ENCODE assay signal across 8 cellular contexts in the genomic region with DNA sequence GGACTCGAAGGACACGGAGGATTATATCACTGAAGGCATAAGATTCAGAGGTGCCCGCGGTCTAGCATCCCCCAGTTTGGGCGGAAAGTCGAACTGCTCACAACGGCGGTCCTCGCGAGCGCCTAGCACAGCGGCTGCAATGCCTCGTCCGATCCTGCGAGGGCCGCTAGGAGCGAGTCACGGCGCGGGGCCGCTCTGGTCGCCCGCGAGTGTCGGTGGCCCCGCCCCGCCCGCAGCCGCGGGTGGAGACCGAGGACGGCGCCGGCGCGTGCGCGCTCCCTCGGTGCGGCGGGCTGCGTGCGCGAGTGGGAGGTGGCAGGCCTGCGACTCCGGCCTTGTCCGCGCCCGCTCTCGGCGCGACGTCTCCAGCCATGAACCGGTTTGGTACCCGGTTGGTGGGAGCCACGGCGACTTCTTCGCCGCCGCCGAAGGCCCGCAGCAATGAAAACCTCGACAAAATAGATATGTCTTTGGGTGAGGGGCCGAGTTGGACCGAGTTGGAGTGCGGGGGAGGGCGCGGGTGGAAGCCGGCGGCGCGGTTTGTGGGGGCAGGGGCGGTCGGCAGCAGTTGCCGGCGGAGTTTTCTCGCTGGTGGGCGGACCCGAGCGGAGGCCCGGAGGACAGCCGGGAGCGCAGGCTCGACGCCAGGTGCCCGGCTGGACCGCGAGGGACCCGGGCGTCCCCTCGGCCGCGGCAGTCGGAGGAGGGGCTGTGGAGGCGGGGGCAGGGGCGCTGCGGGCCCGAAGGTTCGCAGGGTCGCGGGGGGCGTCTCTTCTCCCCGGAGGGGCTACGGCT. TPM values are rescaled to one million over a fixed set of nuclear protein-coding genes. Genes with fewer than 3 reads are reported as not detected.
DNase-seq lines count a peak whose midpoint lies in the region; ATAC-seq, FAIRE-seq and TF ChIP-seq lines count a peak whose summit lies in the region.

A gene with protein sequence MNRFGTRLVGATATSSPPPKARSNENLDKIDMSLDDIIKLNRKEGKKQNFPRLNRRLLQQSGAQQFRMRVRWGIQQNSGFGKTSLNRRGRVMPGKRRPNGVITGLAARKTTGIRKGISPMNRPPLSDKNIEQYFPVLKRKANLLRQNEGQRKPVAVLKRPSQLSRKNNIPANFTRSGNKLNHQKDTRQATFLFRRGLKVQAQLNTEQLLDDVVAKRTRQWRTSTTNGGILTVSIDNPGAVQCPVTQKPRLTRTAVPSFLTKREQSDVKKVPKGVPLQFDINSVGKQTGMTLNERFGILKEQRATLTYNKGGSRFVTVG (plus strand): TSS at position 283 of the 795 bp plus-strand sequence. CDS start 89 bp downstream, at position 372.

- no peaks in the 10 kb centered on the region for H3K9me3 ChIP-seq in HepG2 (ENCODE audit: low read length)

- H3K27me3 Mint-ChIP-seq in dendritic cell treated with granulocyte-macrophage colony-stimulating factor and Interleukin-4, amounts not matched to agents 40 ng/mL and 50 ng/mL, for 4 days, result peaks cover 14% of the 10 kb centered on the region

- TF ChIP-seq RAD21 in HepG2 (CRISPR knock-in tag; IDR thresholded peaks at IDR 0.05), result peak; percentile 55

- H3K36me3 Mint-ChIP-seq in dendritic cell treated with granulocyte-macrophage colony-stimulating factor and Interleukin-4, amounts not matched to agents 40 ng/mL and 50 ng/mL, for 4 days (ENCODE audit: low read depth), result peaks cover 12% of the 10 kb centered on the region

- H3K4me2 ChIP-seq in HepG2 (ENCODE audit: low read depth, low read length), result peak within 1 kb of the TSS; percentile 85

- ATAC-seq in GM19328 (IDR thresholded peaks at IDR 0.05; ENCODE audit: unreplicated experiment) (peak; percentile 77), HG03469 (IDR thresholded peaks at IDR 0.05; ENCODE audit: unreplicated experiment) (peak; percentile 62), HepG2 (peak; percentile 91)

- POLR2A ChIA-PET in HepG2 (lab: Yijun Ruan, JAX), result interaction anchor here (1.2 to 1.9 kb wide), 2 partner anchors 13 to 42 kb away, joined by 5 to 6 read pairs; a partner anchor contains a TSS

- in situ Hi-C loops in HepG2 (cut with HindIII; ENCODE audit: extremely low pct_ligation_motif_present, low pct_unique_long_range_greater_than_20kb), result no loop called here

- H2AFZ ChIP-seq in HepG2 (ENCODE audit: low read length), result peak within 1 kb of the TSS; percentile 56

- peak within 1 kb of the TSS; percentile 56 for H3K27ac ChIP-seq in HepG2 (ENCODE audit: extremely low read length, insufficient read depth, low read length)

- TF ChIP-seq EP300 in HepG2 (IDR thresholded peaks at IDR 0.05; ENCODE audit: low read depth in 2 of 2, low read length in 2 of 2) (0 out of 4 replicates have a peak, but pooled peaks of 1 of the 2 experiments have one; percentile 7), HepG2 (CRISPR knock-in tag; IDR thresholded peaks at IDR 0.05; ENCODE audit: borderline replicate concordance) (no peak)

- WGBS in HepG2 (ENCODE audit: low lambda C conversion rate), result 2% methylated on average over 17 of the region's 104 CpGs

- H3K36me3 ChIP-seq in HepG2 (replicated peaks in 1 of 2; ENCODE audit: control insufficient read depth in 1 of 2, insufficient read depth in 2 of 2, low read length in 2 of 2), result no peaks in the 10 kb centered on the region

- peaks cover 37% of the 10 kb centered on the region for H3K4me1 ChIP-seq in HepG2 (ENCODE audit: insufficient read depth, low read length)

- CTCF ChIA-PET in HepG2 (lab: Yijun Ruan, JAX; ENCODE audit: low intra/inter-chr PET ratio, low total read pairs), result no interaction called here

- peak within 1 kb of the TSS; percentile 72 for H3K9ac ChIP-seq in HepG2 (ENCODE audit: insufficient read depth, low read depth, low read length)

- peak within 1 kb of the TSS; percentile 99 for H3K4me3 Mint-ChIP-seq in dendritic cell treated with granulocyte-macrophage colony-stimulating factor and Interleukin-4, amounts not matched to agents 40 ng/mL and 50 ng/mL, for 4 days

- DNase-seq in C1 segment of cervical spinal cord (lab: John Stamatoyannopoulos, UW), result peak; percentile 53 to 96 (median 84)
- peak; percentile 88 for DNase-seq in NCI-H748 (lab: John Stamatoyannopoulos, UW; ENCODE audit: unreplicated experiment)
- DNase-seq in activated CD4-positive, alpha-beta T cell treated with anti-CD3 and anti-CD28 coated beads, Interleukin-2, amount 50 U/mL, for 1 hour, result peak; percentile 85
- peak; percentile 50 for DNase-seq in HepG2 (ENCODE audit: low spot score)
- peak; percentile 76 to 80 for DNase-seq in stimulated activated CD4-positive, alpha-beta T cell treated with anti-CD3 and anti-CD28 coated beads, Interleukin-2, amount 100 ng/mL, for 48 hours

- TF ChIP-seq POLR2A in HepG2 (IDR thresholded peaks at IDR 0.05; ENCODE audit: insufficient read depth in 1 of 2, low read depth in 2 of 2, low read length in 2 of 2), result peak; percentile 31 to 74; a peak in 3 of 4 replicates

- intact Hi-C loops in dendritic cell treated with granulocyte-macrophage colony-stimulating factor and Interleukin-4, amounts not matched to agents 40 ng/mL and 50 ng/mL, for 4 days (cut with micrococcal nuclease), result loop anchor here (1.0 to 5.0 kb wide), 2 partner anchors 13 to 43 kb away; a partner anchor contains a TSS
- intact Hi-C loops in HepG2 (cut with micrococcal nuclease; ENCODE audit: unreplicated experiment), result loop anchor here (2.0 to 5.0 kb wide), 2 partner anchors 43 to 53 kb away; a partner anchor contains a TSS

- no peaks in the 10 kb centered on the region for H3K9me3 Mint-ChIP-seq in dendritic cell treated with granulocyte-macrophage colony-stimulating factor and Interleukin-4, amounts not matched to agents 40 ng/mL and 50 ng/mL, for 4 days

- H3K4me3 ChIP-seq in HepG2 (replicated peaks in 1 of 3; ENCODE audit: insufficient read depth in 1 of 3, low read depth in 2 of 3, low read length in 3 of 3), result peak within 1 kb of the TSS; percentile 75 to 86 (median 77)

- H3K27ac Mint-ChIP-seq in dendritic cell treated with granulocyte-macrophage colony-stimulating factor and Interleukin-4, amounts not matched to agents 40 ng/mL and 50 ng/mL, for 4 days, result peak within 1 kb of the TSS; percentile 93

- H3K27me3 ChIP-seq in HepG2 (ENCODE audit: control insufficient read depth in 1 of 2, insufficient read depth in 2 of 2, low read length in 2 of 2), result peaks cover 0 to 5% of the 10 kb centered on the region in 2 experiments; a peak in 1 of 5 replicates

- no TSS peak for BruUV-seq in HepG2 (replicated peaks; lab: Mats Ljungman, UMichigan)

- peaks cover 27% of the 10 kb centered on the region for H3K79me2 ChIP-seq in HepG2 (ENCODE audit: insufficient read depth, low read length)

- peaks cover 7% of the 10 kb centered on the region; the same call in 1 of the 2 replicates for H4K20me1 ChIP-seq in HepG2 (ENCODE audit: insufficient read depth, low read length)

- peaks cover 50% of the 10 kb centered on the region for H3K4me1 Mint-ChIP-seq in dendritic cell treated with granulocyte-macrophage colony-stimulating factor and Interleukin-4, amounts not matched to agents 40 ng/mL and 50 ng/mL, for 4 days (ENCODE audit: low read depth)

- FAIRE-seq in HepG2 (lab: Jason Lieb, UNC), result no peak

- peak; percentile 64 for TF ChIP-seq CTCF in HepG2 (CRISPR knock-in tag; IDR thresholded peaks at IDR 0.05)

TF ChIP-seq in HepG2, 621 proteins besides CTCF, POLR2A, EP300 and RAD21 (continues in another document):
- TF ChIP-seq FIP1L1 (IDR thresholded peaks at IDR 0.05; ENCODE audit: borderline replicate concordance, insufficient read depth, low read depth, low read length), result no peak
- peak; percentile 51 for TF ChIP-seq GATAD2A (CRISPR knock-in tag; IDR thresholded peaks at IDR 0.05)

RNA-seq across cellular contexts. Expression of the gene that starts here (rescaled TPM):
- 28.8 and 51.6 TPM in 2 replicates for total RNA-seq in HepG2 (2016; rRNA removed; fragmentation: Illumina TruSeq; extraction: Trizol)
- total RNA-seq in HepG2 (2016; cell fraction: cytosol; rRNA removed; fragmentation: Illumina TruSeq; extraction: Trizol; ENCODE audit: low read depth), result 5.3 and 5.6 TPM in 2 replicates
- total RNA-seq in HepG2 (2016; cell fraction: insoluble cytoplasmic fraction; rRNA removed; fragmentation: Illumina TruSeq; extraction: Trizol), result 28.6 and 50.2 TPM in 2 replicates
- 12.7 and 14.5 TPM in 2 replicates for total RNA-seq in HepG2 (2016; cell fraction: membrane; rRNA removed; fragmentation: Illumina TruSeq; extraction: Trizol)
- 12.1 and 14.7 TPM in 2 replicates for total RNA-seq in HepG2 (2016; cell fraction: nucleus; rRNA removed; fragmentation: Illumina TruSeq; extraction: Trizol)
- polyA plus RNA-seq in HepG2 (2011; rRNA removed), result 6.5 and 6.9 TPM in 2 replicates
- 4.9 and 5.6 TPM in 2 replicates for polyA plus RNA-seq in HepG2 (2011; cell fraction: cytosol; rRNA removed)
- 2.6 and 3.5 TPM in 2 replicates for polyA plus RNA-seq in HepG2 (2011; cell fraction: nucleus; rRNA removed)
- 16.6 and 18.2 TPM in 2 replicates for polyA plus RNA-seq in HepG2 (2012)
- polyA plus RNA-seq in HepG2 (2016; cell fraction: cytosol; fragmentation: Illumina TruSeq; extraction: Trizol; ENCODE audit: low read depth), result 1.4 and 1.7 TPM in 2 replicates
- 35.8 and 41.7 TPM in 2 replicates for polyA plus RNA-seq in HepG2 (2016; cell fraction: insoluble cytoplasmic fraction; fragmentation: Illumina TruSeq; extraction: Trizol; ENCODE audit: low read depth)
- polyA plus RNA-seq in HepG2 (2016; cell fraction: membrane; fragmentation: Illumina TruSeq; extraction: Trizol; ENCODE audit: low read depth), result 5.3 TPM in 2 replicates
- polyA plus RNA-seq in HepG2 (2016; cell fraction: nucleus; fragmentation: Illumina TruSeq; extraction: Trizol; ENCODE audit: insufficient read depth, low read depth), result 17.6 and 20.9 TPM in 2 replicates
- polyA minus RNA-seq in HepG2 (2011; rRNA and poly(A)+ RNA removed; ENCODE audit: low replicate concordance), result 3.0 and 13.4 TPM in 2 replicates
- polyA minus RNA-seq in HepG2 (2011; cell fraction: cytosol; rRNA and poly(A)+ RNA removed), result 9.7 and 10.3 TPM in 2 replicates
- polyA minus RNA-seq in HepG2 (2011; cell fraction: nucleus; rRNA and poly(A)+ RNA removed), result 6.4 and 9.3 TPM in 2 replicates

Comparison
In these comparisons a context has a peak if more than half of its experiments do, and no peak if none do; other contexts are left out.
1. Peak in every context shown above with its lines: DNase-seq, ATAC-seq, H3K4me3 ChIP-seq and H3K27ac ChIP-seq.